Comparison of ENCODE assay signal across 18 cellular contexts in the genomic region with DNA sequence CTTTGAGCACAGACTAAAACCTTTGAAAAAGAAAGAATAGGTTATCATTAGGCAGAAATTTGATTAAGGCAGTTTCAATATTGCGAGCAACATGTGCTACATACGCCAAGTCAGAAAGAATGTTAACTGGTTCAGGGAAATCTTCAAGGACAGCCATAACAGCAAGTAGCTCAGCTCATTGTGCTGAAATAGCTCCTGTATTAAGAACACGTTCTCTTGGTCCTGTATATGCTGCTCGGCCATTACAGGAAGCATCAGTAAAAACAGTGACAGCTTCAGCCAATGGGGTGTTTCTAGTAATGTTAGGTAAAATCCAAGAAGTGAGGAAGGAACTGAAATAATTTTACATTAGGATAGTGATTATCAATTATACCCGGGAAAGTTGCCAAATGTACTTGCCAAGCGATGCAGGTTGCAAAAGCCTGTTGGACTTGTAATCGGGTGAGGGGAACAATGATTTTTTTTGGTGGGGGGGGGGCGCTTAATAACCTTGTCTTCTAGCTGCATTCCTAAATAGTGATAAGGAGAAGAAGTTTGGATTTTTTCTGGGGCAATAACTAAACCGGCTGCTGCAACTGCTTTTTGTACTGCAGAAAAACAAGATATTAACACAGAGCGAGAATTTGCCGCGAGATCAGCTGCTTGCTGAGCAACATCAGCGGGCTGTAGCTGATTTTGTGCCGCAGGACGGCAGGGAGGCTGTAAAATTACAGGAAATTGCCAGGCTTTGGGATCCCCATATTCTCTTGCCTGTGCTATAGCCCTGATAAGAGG. TPM values are rescaled to one million over a fixed set of nuclear protein-coding genes. Genes with fewer than 3 reads are reported as not detected.
DNase-seq lines count a peak whose midpoint lies in the region; FAIRE-seq and TF ChIP-seq lines count a peak whose summit lies in the region.
"Had no signal": no experiment of that assay in that cellular context is flagged by ENCODE, and none has a peak within 500 bp of the region (broad histone marks: within the 10 kb centered on the region; RNA-seq: fewer than 3 reads in every experiment).

No MANE protein-coding gene starts in this region.

- no peak overlapping the region for H4K5ac ChIP-seq in H1 (ENCODE audit: insufficient read length, low read depth, low read length)

- H2BK20ac ChIP-seq in H1 (ENCODE audit: low read length) = no peak overlapping the region

- TF ChIP-seq RAD21 in H1 (IDR thresholded peaks at IDR 0.05 in 1 of 2, conservative IDR thresholded peaks at IDR 0.05 in 1 of 2; ENCODE audit: low read depth in 2 of 2, low read length in 2 of 2) = no peak

- no peaks in the 10 kb centered on the region for H3K27me3 Mint-ChIP-seq in activated CD4-positive, alpha-beta memory T cell treated with anti-CD3 and anti-CD28 coated beads for 36 hours

- H3K27me3 ChIP-seq in OCI-LY1 (ENCODE audit: insufficient read depth, low read length) = no peaks in the 10 kb centered on the region
- H3K27me3 ChIP-seq in H1 (replicated peaks in 1 of 4; ENCODE audit: control insufficient read depth in 3 of 4, extremely low read depth in 1 of 4, insufficient read depth in 3 of 4, low read length in 3 of 4) = no peaks in the 10 kb centered on the region
- no peaks in the 10 kb centered on the region for H3K27me3 ChIP-seq in ovary
- H3K27me3 ChIP-seq: brain microvascular endothelial cell had no signal

- CTCF ChIA-PET in H1 (lab: Charles Lee; ENCODE audit: partially characterized antibody) = interaction anchor here (0.8 to 3.9 kb wide), 10 partner anchors 13 to 689 kb away, joined by 3 to 19 read pairs (median 4); no protein-coding TSS in a partner anchor
- CTCF ChIA-PET in activated CD4-positive, alpha-beta memory T cell treated with anti-CD3 and anti-CD28 coated beads for 36 hours (lab: Charles Lee) = no interaction called here

- no peaks in the 10 kb centered on the region for H3K4me1 Mint-ChIP-seq in activated CD4-positive, alpha-beta memory T cell treated with anti-CD3 and anti-CD28 coated beads for 36 hours (ENCODE audit: low read depth)
- H3K4me1 Mint-ChIP-seq: B cell; naive thymus-derived CD4-positive, alpha-beta T cell had no signal

- H4K20me1 ChIP-seq in OCI-LY1 (ENCODE audit: insufficient read depth, low read length) (no peaks in the 10 kb centered on the region), H1 (replicated peaks in 1 of 2; ENCODE audit: control insufficient read depth in 1 of 2, insufficient read depth in 2 of 2, low read length in 2 of 2) (no peaks in the 10 kb centered on the region)

- H3K9me3 ChIP-seq in OCI-LY1 (ENCODE audit: low read length) (no peaks in the 10 kb centered on the region), H1 (ENCODE audit: insufficient read depth in 2 of 2, low read depth in 1 of 2, low read length in 1 of 2) (no peaks in the 10 kb centered on the region), ovary (no peaks in the 10 kb centered on the region)
- H3K9me3 ChIP-seq: left ventricle myocardium inferior had no signal

- H2BK120ac ChIP-seq in H1 (replicated peaks; ENCODE audit: low read depth, low read length) = no peak overlapping the region

- TF ChIP-seq EP300 in H1 (IDR thresholded peaks at IDR 0.05; ENCODE audit: borderline replicate concordance in 1 of 2, low read depth in 2 of 2, low read length in 2 of 2) (no peak), ovary (IDR thresholded peaks at IDR 0.05) (no peak)

- no peak overlapping the region for H3K4me3 Mint-ChIP-seq in activated CD4-positive, alpha-beta memory T cell treated with anti-CD3 and anti-CD28 coated beads for 36 hours
- H3K4me3 Mint-ChIP-seq: B cell; naive thymus-derived CD4-positive, alpha-beta T cell had no signal

- intact Hi-C loops in ovary (cut with DNase I) = loop anchor here in 2 of 4 donors (10.0 kb wide), 1 partner anchor 465 kb away; no protein-coding TSS in a partner anchor
- intact Hi-C loops in activated CD4-positive, alpha-beta memory T cell treated with anti-CD3 and anti-CD28 coated beads for 36 hours (cut with micrococcal nuclease) = no loop called here

- no peaks in the 10 kb centered on the region; the same call in 1 of the 2 replicates for H3K23me2 ChIP-seq in H1 (ENCODE audit: low read depth, low read length)

- POLR2A ChIA-PET in H1 (lab: Charles Lee; ENCODE audit: partially characterized antibody) = interaction anchor here (1.1 kb wide), 1 partner anchor 329 kb away, joined by 3 read pairs; the partner anchor contains the start of gene CXCL5
- POLR2A ChIA-PET in activated CD4-positive, alpha-beta memory T cell treated with anti-CD3 and anti-CD28 coated beads for 36 hours (lab: Charles Lee) = interaction anchor here (0.6 kb wide), 1 partner anchor 220 kb away, joined by 5 read pairs; no protein-coding TSS in a partner anchor

- no peaks in the 10 kb centered on the region for H3K79me1 ChIP-seq in H1 (ENCODE audit: low read depth, low read length)

- no peaks in the 10 kb centered on the region for H3K9me3 Mint-ChIP-seq in activated CD4-positive, alpha-beta memory T cell treated with anti-CD3 and anti-CD28 coated beads for 36 hours
- H3K9me3 Mint-ChIP-seq: naive thymus-derived CD4-positive, alpha-beta T cell had no signal

- H3K9ac ChIP-seq in OCI-LY1 (ENCODE audit: low read length) = no peak overlapping the region
- no peak overlapping the region for H3K9ac ChIP-seq in H1 (replicated peaks in 1 of 4; ENCODE audit: extremely low read depth in 1 of 4, low read depth in 3 of 4, low read length in 3 of 4)

- H3K4me3 ChIP-seq in OCI-LY1 (ENCODE audit: low read depth, low read length, poor library complexity, severe bottlenecking) = no peak overlapping the region
- H3K4me3 ChIP-seq in H1 (ENCODE audit: extremely low read depth in 1 of 4, insufficient read depth in 2 of 4, low read depth in 3 of 4, low read length in 4 of 4) = no peak overlapping the region
- no peak overlapping the region for H3K4me3 ChIP-seq in ovary
- H3K4me3 ChIP-seq: left ventricle myocardium inferior had no signal

- DNase-seq in EH (ENCODE audit: low read depth) = peak; percentile 18
- DNase-seq in H1 (ENCODE audit: low read depth in 1 of 2, low spot score in 2 of 2) = no peak
- peak in 4 of 5 donors; percentile 31 to 49 (median 40) for DNase-seq in ovary
- no peak for DNase-seq in activated CD4-positive, alpha-beta memory T cell treated with anti-CD3 and anti-CD28 coated beads for 36 hours
- no peak for DNase-seq in KG1 (lab: John Stamatoyannopoulos, UW)
- no peak for DNase-seq in CD1c-positive myeloid dendritic cell (ENCODE audit: extremely low spot score)
- DNase-seq in anterior cingulate cortex (lab: John Stamatoyannopoulos, UW) = no peak
- DNase-seq: activated effector memory CD4-positive, alpha-beta T cell treated with Interleukin-2 at 50 U/mL for 16 hours; brain microvascular endothelial cell; DMS153; left ventricle myocardium inferior; naive thymus-derived CD4-positive, alpha-beta T cell; OCI-M1 had no signal

- 90% methylated on average over 15 of the region's 15 CpGs; no CpG with 5 or more reads in 1 of the 2 experiments for WGBS in H1 (ENCODE audit: extremely low coverage in 1 of 2, insufficient coverage in 1 of 2, insufficient read length in 1 of 2, insufficient replicate concordance in 2 of 2, low coverage in 1 of 2, low lambda C conversion rate in 2 of 2, missing lambda C conversion rate in 1 of 2), 2 experiments
- WGBS in ovary, 3 donors = 8 to 20% (median 9%) methylated on average over 15 of the region's 15 CpGs

- H3K79me2 ChIP-seq in OCI-LY1 (ENCODE audit: insufficient read depth, low read length) (no peaks in the 10 kb centered on the region), H1 (ENCODE audit: control insufficient read depth in 1 of 2, insufficient read depth in 2 of 2, low read length in 2 of 2) (no peaks in the 10 kb centered on the region)

- no peaks in the 10 kb centered on the region for H3K9me2 ChIP-seq in OCI-LY1 (ENCODE audit: low read depth, low read length)

- FAIRE-seq in H1 (lab: Jason Lieb, UNC) = no peak
- FAIRE-seq: urothelium cell line had no signal

- no peak overlapping the region for H3K23ac ChIP-seq in H1 (ENCODE audit: insufficient read length)

- H3K4me1 ChIP-seq in OCI-LY1 (ENCODE audit: insufficient read depth, low read length, severe bottlenecking) = peaks cover 25% of the 10 kb centered on the region
- H3K4me1 ChIP-seq in H1 (replicated peaks in 1 of 4; ENCODE audit: control insufficient read depth in 3 of 4, insufficient read depth in 4 of 4, low read length in 3 of 4) = no peaks in the 10 kb centered on the region
- peaks cover 12% of the 10 kb centered on the region for H3K4me1 ChIP-seq in ovary (ENCODE audit: insufficient read depth)
- H3K4me1 ChIP-seq: left ventricle myocardium inferior had no signal

- no peak overlapping the region for H2BK15ac ChIP-seq in H1 (ENCODE audit: low read length)

- H2AFZ ChIP-seq in OCI-LY1 (ENCODE audit: low read length) (0 out of 2 replicates have a peak overlapping the region, but pooled peaks have one; percentile 36), H1 (ENCODE audit: low read length) (0 out of 2 replicates have a peak overlapping the region, but pooled peaks have one; percentile 65)

- H3K27ac ChIP-seq in OCI-LY1 (ENCODE audit: low read depth, low read length, poor library complexity, severe bottlenecking) = no peak overlapping the region
- no peak overlapping the region for H3K27ac ChIP-seq in H1 (ENCODE audit: low read depth, low read length)
- H3K27ac ChIP-seq in ovary = peak overlapping the region; percentile 31 to 85
- H3K27ac ChIP-seq: brain microvascular endothelial cell had no signal

- H3K56ac ChIP-seq in H1 (replicated peaks; ENCODE audit: insufficient read length, low read depth, low read length) = no peak overlapping the region

- H3K4ac ChIP-seq in H1 (replicated peaks; ENCODE audit: insufficient read length, low read depth, low read length) = no peak overlapping the region

- TF ChIP-seq CTCF in OCI-LY1 (IDR thresholded peaks at IDR 0.05; ENCODE audit: low read length) (no peak), H1 (IDR thresholded peaks at IDR 0.05; ENCODE audit: control extremely low read depth in 1 of 3, insufficient read depth in 1 of 3, low read depth in 1 of 3, low read length in 3 of 3) (no peak), ovary (IDR thresholded peaks at IDR 0.05) (no peak)

- no peak overlapping the region for H2AK5ac ChIP-seq in H1 (ENCODE audit: low read depth, low read length)

- H3K36me3 ChIP-seq in OCI-LY1 (ENCODE audit: insufficient read depth, low read length) = no peaks in the 10 kb centered on the region
- H3K36me3 ChIP-seq in H1 (ENCODE audit: control insufficient read depth in 2 of 4, insufficient read depth in 4 of 4, low read length in 3 of 4) = no peaks in the 10 kb centered on the region
- no peaks in the 10 kb centered on the region for H3K36me3 ChIP-seq in ovary
- H3K36me3 ChIP-seq: brain microvascular endothelial cell, left ventricle myocardium inferior had no signal

- no peak overlapping the region for H4K8ac ChIP-seq in H1 (ENCODE audit: extremely low read depth, insufficient read depth, low read length)

- H3K27ac Mint-ChIP-seq in activated CD4-positive, alpha-beta memory T cell treated with anti-CD3 and anti-CD28 coated beads for 36 hours = no peak overlapping the region
- H3K27ac Mint-ChIP-seq: B cell; naive thymus-derived CD4-positive, alpha-beta T cell had no signal

- no peaks in the 10 kb centered on the region for H3K36me3 Mint-ChIP-seq in activated CD4-positive, alpha-beta memory T cell treated with anti-CD3 and anti-CD28 coated beads for 36 hours
- H3K36me3 Mint-ChIP-seq: naive thymus-derived CD4-positive, alpha-beta T cell had no signal

- 0 out of 2 replicates have a peak overlapping the region, but pooled peaks have one; percentile 2 for H2BK12ac ChIP-seq in H1 (ENCODE audit: low read depth, low read length)

- no peak overlapping the region for H2BK5ac ChIP-seq in H1 (ENCODE audit: low read depth, low read length)

- H4K91ac ChIP-seq in H1 (replicated peaks; ENCODE audit: insufficient read length, low read length) = no peak overlapping the region

- no peak overlapping the region for H3K4me2 ChIP-seq in OCI-LY1 (ENCODE audit: low read length)
- H3K4me2 ChIP-seq in H1 (ENCODE audit: insufficient read depth in 1 of 2, low read depth in 2 of 2, low read length in 2 of 2) = no peak overlapping the region

- no peak overlapping the region for H3K18ac ChIP-seq in H1 (ENCODE audit: extremely low read depth, low read length)

- H3F3A ChIP-seq in OCI-LY1 (ENCODE audit: insufficient read depth, low read length) = no peaks in the 10 kb centered on the region

- no peak for TF ChIP-seq POLR2A in H1 (IDR thresholded peaks at IDR 0.05; ENCODE audit: control extremely low read depth in 1 of 2, low read depth in 2 of 2, low read length in 2 of 2)
- TF ChIP-seq POLR2A in ovary (IDR thresholded peaks at IDR 0.05) = no peak

- H3K14ac ChIP-seq in H1 (ENCODE audit: insufficient read length) = no peak overlapping the region

RNA-seq across cellular contexts. Expression of gene RASSF6, which starts 49.4 kb away (rescaled TPM):
- total RNA-seq in H1 (2021; fragmentation: NEBNext Ultra II Directional; extraction: Animal tissue kit (Norgen Biotek cat#: 25700)) = 0.28 and 0.44 TPM in 2 replicates
- polyA plus RNA-seq in H1 (2011; rRNA removed) (0.02 and 0.03 TPM in 2 replicates), ovary (1 to 10 TPM in 1 of 2 donors, under 1 TPM in 1; 0.85 to 1.0 TPM)
- polyA plus RNA-seq in H1 (2011; cell fraction: cytosol; rRNA removed) = 0.03 TPM
- polyA plus RNA-seq in H1 (2011; cell fraction: nucleus; rRNA removed) = 0.06 TPM
- 0.06 to 0.09 TPM (median 0.08 TPM) in 3 of 4 replicates, not detected in the other for polyA plus RNA-seq in H1 (2012, experiment 1 of 2)
- polyA plus RNA-seq in H1 (2012, experiment 2 of 2) = not detected
- 0.55 TPM for polyA plus RNA-seq in H1 (2013, experiment 1 of 2)
- polyA plus RNA-seq in H1 (2013, experiment 2 of 2) = 0.55 TPM
- 0.13 and 0.20 TPM in 2 replicates for polyA minus RNA-seq in H1 (2011; rRNA and poly(A)+ RNA removed)
- not detected for polyA minus RNA-seq in H1 (2011; cell fraction: cytosol; rRNA and poly(A)+ RNA removed)
- polyA minus RNA-seq in H1 (2011; cell fraction: nucleus; rRNA and poly(A)+ RNA removed) = 1.4 TPM
- total RNA-seq in ovary = 1 to 10 TPM in 3 of 7 donors, under 1 TPM in 4; 0.38 to 1.6 (median 0.97) TPM
- not detected for total RNA-seq in activated CD4-positive, alpha-beta memory T cell treated with anti-CD3 and anti-CD28 coated beads for 36 hours
- total RNA-seq: activated CD8-positive, alpha-beta memory T cell treated with anti-CD3 and anti-CD28 coated beads for 36 hours; left ventricle myocardium inferior; sciatic nerve had no signal

Comparison
In these comparisons a context has a peak if more than half of its experiments do, and no peak if none do; other contexts are left out.
1. DNase-seq: peak in EH (single experiment) and ovary (4 of 5); none in H1 (0 of 2), activated CD4-positive, alpha-beta memory T cell treated with anti-CD3 and anti-CD28 coated beads for 36 hours (single experiment), KG1 (single experiment), CD1c-positive myeloid dendritic cell (single experiment) and anterior cingulate cortex (0 of 58).
2. H3K27ac ChIP-seq: peak in ovary (2 of 2); none in OCI-LY1 (single experiment) and H1 (single experiment).